ENCODE assay signal across 8 cellular contexts in genomic region chr4:143025111-143025704, GRCh38.
A peak's percentile ranks its signal among the peaks of the same experiment; 100 is the strongest.
DNase-seq lines count a peak whose midpoint lies in the region; ATAC-seq and TF ChIP-seq lines count a peak whose summit lies in the region.

No MANE protein-coding gene starts in this region.

- DNase-seq in GM12865 (ENCODE audit: low read depth), result peak; percentile 44
- peak in 1 of 2 experiments; percentile 24 for DNase-seq in HL-60 (ENCODE audit: low read depth in 1 of 2, low spot score in 1 of 2)
- DNase-seq in astrocyte of the spinal cord (ENCODE audit: low read depth, low spot score), result peak; percentile 65
- no peak for DNase-seq in coronary artery (ENCODE audit: low spot score)
- DNase-seq in SKM-1 (lab: John Stamatoyannopoulos, UW; ENCODE audit: unreplicated experiment), result no peak
- DNase-seq in NCI-H2227 (lab: John Stamatoyannopoulos, UW; ENCODE audit: unreplicated experiment), result no peak

- H3K27ac Mint-ChIP-seq in nephron, result no peak overlapping the region

- H3K36me3 Mint-ChIP-seq in nephron (ENCODE audit: low read depth), result no peaks in the 10 kb centered on the region

- no peak overlapping the region for H3K4me3 ChIP-seq in GM12865 (ENCODE audit: low read depth, low read length)
- H3K4me3 ChIP-seq in HL-60 (replicated peaks; ENCODE audit: insufficient read depth, low read length), result no peak overlapping the region
- no peak overlapping the region for H3K4me3 ChIP-seq in astrocyte of the spinal cord (ENCODE audit: low read depth, low read length)
- H3K4me3 ChIP-seq in coronary artery, result no peak overlapping the region

- no peaks in the 10 kb centered on the region for H3K27me3 ChIP-seq in HL-60 (ENCODE audit: insufficient read depth, poor library complexity, severe bottlenecking)

- H3K27me3 Mint-ChIP-seq in nephron (ENCODE audit: low read depth), result no peaks in the 10 kb centered on the region

- in situ Hi-C loops in astrocyte of the spinal cord (cut with HindIII; ENCODE audit: low sequenced_read_pairs), result no loop called here

- H3K4me3 Mint-ChIP-seq in nephron, result no peak overlapping the region

- peaks cover 8% of the 10 kb centered on the region for H3K4me1 Mint-ChIP-seq in nephron

- no peak overlapping the region for H3K27ac ChIP-seq in HL-60 (replicated peaks)
- H3K27ac ChIP-seq in coronary artery, result no peak overlapping the region

- peaks cover 14% of the 10 kb centered on the region for H3K9me3 Mint-ChIP-seq in nephron

- peak; percentile 49 for TF ChIP-seq CTCF in GM12865 (IDR thresholded peaks at IDR 0.05; ENCODE audit: insufficient read depth, low read depth, low read length, missing control alignments)
- peak; percentile 21 for TF ChIP-seq CTCF in HL-60 (IDR thresholded peaks at IDR 0.05; ENCODE audit: insufficient read depth, low read length)
- TF ChIP-seq CTCF in astrocyte of the spinal cord (IDR thresholded peaks at IDR 0.05; ENCODE audit: low read depth, low read length), result peak; percentile 29
- TF ChIP-seq CTCF in nephron (IDR thresholded peaks at IDR 0.05; ENCODE audit: unreplicated experiment in 3 of 3), result peak in 2 of 3 experiments; percentile 10 to 24
- no peak for TF ChIP-seq CTCF in coronary artery (IDR thresholded peaks at IDR 0.05)

- ATAC-seq in GM21447 (IDR thresholded peaks at IDR 0.05; ENCODE audit: unreplicated experiment), result peak; percentile 43

Comparison
In these comparisons a context has a peak if more than half of its experiments do, and no peak if none do; other contexts are left out.
1. DNase-seq: peak in GM12865 (single experiment) and astrocyte of the spinal cord (single experiment); none in coronary artery (single experiment), SKM-1 (single experiment) and NCI-H2227 (single experiment).